ENCODE assay signal across 28 cellular contexts in genomic region chr1:43678940-43679339, GRCh38.
"Had no signal": no experiment of that assay in that cellular context is flagged by ENCODE, and none has a peak within 500 bp of the region (broad histone marks: within the 10 kb centered on the region; RNA-seq: fewer than 3 reads in every experiment).

No MANE protein-coding gene starts in this region.

- H3K36me3 ChIP-seq: ovary had no signal

- ATAC-seq: activated CD4-positive, alpha-beta T cell treated with anti-CD3 and anti-CD28 coated beads for 36 hours; gastrocnemius medialis; sciatic nerve; T-cell had no signal

- H3K9me3 Mint-ChIP-seq: activated B cell treated with CpG ODN at 0.5 μM for 24 hours; activated naive CD8-positive, alpha-beta T cell treated with anti-CD3 and anti-CD28 coated beads for 36 hours; brain; T-cell; T-helper 2 cell treated with Interferon-gamma antibody and Interleukin-4, amounts not matched to agents 5 μg/mL and 100 μg/mL, for 36 hours had no signal

- H3K4me3 ChIP-seq: adrenal gland, cardiac muscle cell, colonic mucosa, gastrocnemius medialis, hepatocyte, left ventricle myocardium inferior, lung, ovary, skin epidermis, tibial nerve had no signal

- H3K27me3 ChIP-seq: adrenal gland, cardiac muscle cell, colonic mucosa, gastrocnemius medialis, hepatocyte, ovary, tibial nerve had no signal

- DNase-seq: activated B cell treated with CpG ODN at 0.5 μM for 24 hours; activated CD4-positive, alpha-beta T cell treated with anti-CD3 and anti-CD28 coated beads for 36 hours; activated CD4-positive, alpha-beta T cell treated with anti-CD3 and anti-CD28 coated beads, Interleukin-2, amount 50 U/mL, for 4 hours; activated gamma-delta T cell treated with Interleukin-2 at 50 U/mL for 16 hours; activated naive CD8-positive, alpha-beta T cell treated with anti-CD3 and anti-CD28 coated beads for 36 hours; activated T-cell treated with anti-CD3 and anti-CD28 coated beads for 4 hours; adrenal gland; aorta; cerebellar nuclear complex; colonic mucosa; effector CD8-positive, alpha-beta T cell; gastrocnemius medialis; glutamatergic neuron; islet precursor cell; left ventricle myocardium inferior; ovary; stimulated activated CD4-positive, alpha-beta T cell treated with anti-CD3 and anti-CD28 coated beads, Interleukin-12 subunit alpha, Interleukin-12 subunit beta, amount 100 ng/mL, for 4 hours; stimulated activated CD4-positive, alpha-beta T cell treated with anti-CD3 and anti-CD28 coated beads, Interleukin-4, amount 100 ng/mL, for 1 hour; T-cell had no signal

- H3K4me1 ChIP-seq: adrenal gland, colonic mucosa, left ventricle myocardium inferior, tibial nerve had no signal

- H3K27me3 Mint-ChIP-seq: activated B cell treated with CpG ODN at 0.5 μM for 24 hours; activated CD4-positive, alpha-beta T cell treated with anti-CD3 and anti-CD28 coated beads for 36 hours; activated naive CD8-positive, alpha-beta T cell treated with anti-CD3 and anti-CD28 coated beads for 36 hours; progenitor cell of endocrine pancreas; T-cell had no signal

- H3K27ac Mint-ChIP-seq: activated B cell treated with CpG ODN at 0.5 μM for 24 hours; activated naive CD8-positive, alpha-beta T cell treated with anti-CD3 and anti-CD28 coated beads for 36 hours; T-helper 2 cell treated with Interferon-gamma antibody and Interleukin-4, amounts not matched to agents 5 μg/mL and 100 μg/mL, for 36 hours had no signal

- H3K4me3 Mint-ChIP-seq: activated B cell treated with CpG ODN at 0.5 μM for 24 hours; activated CD4-positive, alpha-beta T cell treated with anti-CD3 and anti-CD28 coated beads for 36 hours; activated naive CD8-positive, alpha-beta T cell treated with anti-CD3 and anti-CD28 coated beads for 36 hours; brain; T-cell; T-helper 2 cell treated with Interferon-gamma antibody and Interleukin-4, amounts not matched to agents 5 μg/mL and 100 μg/mL, for 36 hours had no signal

- H3K9me3 ChIP-seq: adrenal gland, colonic mucosa, gastrocnemius medialis, left ventricle myocardium inferior, ovary, tibial nerve had no signal

- H3K4me1 Mint-ChIP-seq: activated CD4-positive, alpha-beta T cell treated with anti-CD3 and anti-CD28 coated beads for 36 hours; brain had no signal

- H3K27ac ChIP-seq: adrenal gland, cardiac muscle cell, colonic mucosa, gastrocnemius medialis, hepatocyte, left ventricle myocardium inferior, ovary, skin epidermis, tibial nerve had no signal
